ENCODE assay signal across 19 cellular contexts in genomic region chr5:168600409-168600808, GRCh38. TPM values are rescaled to one million over a fixed set of nuclear protein-coding genes. Genes with fewer than 3 reads are reported as not detected.
DNase-seq lines count a peak whose midpoint lies in the region; ATAC-seq, FAIRE-seq and TF ChIP-seq lines count a peak whose summit lies in the region.
"Had no signal": no experiment of that assay in that cellular context is flagged by ENCODE, and none has a peak within 500 bp of the region (broad histone marks: within the 10 kb centered on the region; RNA-seq: fewer than 3 reads in every experiment).

No MANE protein-coding gene starts in this region.

- WGBS in HepG2 (ENCODE audit: low lambda C conversion rate), result 30% methylated on average over 3 of the region's 3 CpGs
- WGBS in small intestine, 3 donors, result 13 to 57% (median 43%) methylated on average over 3 of the region's 3 CpGs

- no peaks in the 10 kb centered on the region for H3K27me3 ChIP-seq in HepG2 (ENCODE audit: control insufficient read depth in 1 of 2, insufficient read depth in 2 of 2, low read length in 2 of 2)
- no peaks in the 10 kb centered on the region for H3K27me3 ChIP-seq in small intestine (ENCODE audit: control insufficient read depth in 2 of 2, insufficient read depth in 2 of 2, low read length in 2 of 2)
- H3K27me3 ChIP-seq: BLaER1 had no signal

- ATAC-seq in SK-N-SH treated with all-trans-retinoic acid at 6 μM for 48 hours, result peak; percentile 88
- ATAC-seq in HepG2, result peak; percentile 95
- ATAC-seq in stimulated activated memory B cell treated with anti-CD40 and anti-IgM and Interleukin-4, amounts not matched to agents 10 μg/mL and 1 μg/mL and 100 μg/mL, for 72 hours, result no peak
- ATAC-seq: GM12878, Right ventricle myocardium inferior had no signal

- H3K4me2 ChIP-seq in HepG2 (ENCODE audit: low read depth, low read length), result peak overlapping the region; percentile 33
- H3K4me2 ChIP-seq: BLaER1 had no signal

- DNase-seq in NCI-H2107 treated with DMSO at 0.1 percent for 48 hours (lab: John Stamatoyannopoulos, UW; ENCODE audit: unreplicated experiment) (peak; percentile 10), HepG2 (ENCODE audit: low spot score) (peak; percentile 84), small intestine (peak; percentile 90), globus pallidus (ENCODE audit: low spot score) (no peak), GM03348 (ENCODE audit: low spot score) (no peak), SIG-M5 treated with dmso at 0.1 percent for 504 hours (lab: John Stamatoyannopoulos, UW; ENCODE audit: unreplicated experiment) (no peak)
- DNase-seq: activated naive CD4-positive, alpha-beta T cell treated with anti-CD3 and anti-CD28 coated beads, Interleukin-2, amount 10 ng/mL, durations not matched to agents 7 days and 5 days; brain microvascular endothelial cell; effector CD4-positive, alpha-beta T cell; EL; Kasumi-1; mesenchymal stem cell; NCI-H748 treated with DMSO at 0.1 percent for 48 hours had no signal

- peaks cover 3% of the 10 kb centered on the region for H3K9me3 Mint-ChIP-seq in stimulated activated memory B cell treated with anti-CD40 and anti-IgM and Interleukin-4, amounts not matched to agents 10 μg/mL and 1 μg/mL and 100 μg/mL, for 72 hours
- H3K9me3 Mint-ChIP-seq: activated naive CD4-positive, alpha-beta T cell treated with anti-CD3 and anti-CD28 coated beads, Interleukin-2, amount 10 ng/mL, durations not matched to agents 7 days and 5 days; T-helper 2 cell treated with Interferon-gamma antibody and Interleukin-4, amounts not matched to agents 5 μg/mL and 100 μg/mL, for 36 hours had no signal

- in situ Hi-C loops in HepG2 (cut with HindIII; ENCODE audit: extremely low pct_ligation_motif_present, low pct_unique_long_range_greater_than_20kb), result no loop called here

- no peaks in the 10 kb centered on the region for H3K9me3 ChIP-seq in HepG2 (ENCODE audit: low read length)
- H3K9me3 ChIP-seq in small intestine (ENCODE audit: control insufficient read depth, low read depth), result no peaks in the 10 kb centered on the region
- H3K9me3 ChIP-seq: BLaER1 had no signal

- no peaks in the 10 kb centered on the region for H4K20me1 ChIP-seq in HepG2 (ENCODE audit: insufficient read depth, low read length)
- H4K20me1 ChIP-seq: BLaER1 had no signal

- CTCF ChIA-PET in HepG2 (lab: Yijun Ruan, JAX; ENCODE audit: low intra/inter-chr PET ratio, low total read pairs), result no interaction called here

- H3K4me3 Mint-ChIP-seq in stimulated activated memory B cell treated with anti-CD40 and anti-IgM and Interleukin-4, amounts not matched to agents 10 μg/mL and 1 μg/mL and 100 μg/mL, for 72 hours, result no peak overlapping the region
- H3K4me3 Mint-ChIP-seq: activated naive CD4-positive, alpha-beta T cell treated with anti-CD3 and anti-CD28 coated beads, Interleukin-2, amount 10 ng/mL, durations not matched to agents 7 days and 5 days; T-helper 2 cell treated with Interferon-gamma antibody and Interleukin-4, amounts not matched to agents 5 μg/mL and 100 μg/mL, for 36 hours had no signal

- no peak overlapping the region; a peak in 1 of 6 replicates for H3K4me3 ChIP-seq in HepG2 (replicated peaks in 1 of 3; ENCODE audit: insufficient read depth in 1 of 3, low read depth in 2 of 3, low read length in 3 of 3)
- no peak overlapping the region for H3K4me3 ChIP-seq in small intestine (ENCODE audit: low read depth in 1 of 2, low read length in 2 of 2)
- H3K4me3 ChIP-seq: BLaER1, GM12878 had no signal

- no peak for TF ChIP-seq POLR2A in HepG2 (IDR thresholded peaks at IDR 0.05; ENCODE audit: insufficient read depth in 1 of 2, low read depth in 2 of 2, low read length in 2 of 2)

- intact Hi-C loops in HepG2 (cut with micrococcal nuclease; ENCODE audit: unreplicated experiment), result no loop called here

- no peaks in the 10 kb centered on the region for H3K4me1 Mint-ChIP-seq in stimulated activated memory B cell treated with anti-CD40 and anti-IgM and Interleukin-4, amounts not matched to agents 10 μg/mL and 1 μg/mL and 100 μg/mL, for 72 hours
- H3K4me1 Mint-ChIP-seq: activated naive CD4-positive, alpha-beta T cell treated with anti-CD3 and anti-CD28 coated beads, Interleukin-2, amount 10 ng/mL, durations not matched to agents 7 days and 5 days had no signal

- POLR2A ChIA-PET in HepG2 (lab: Yijun Ruan, JAX), result no interaction called here

- H3K27ac ChIP-seq in HepG2 (ENCODE audit: extremely low read length, insufficient read depth, low read length), result peak overlapping the region; percentile 50
- H3K27ac ChIP-seq in small intestine (ENCODE audit: low read depth in 1 of 2, low read length in 1 of 2), result peak overlapping the region; percentile 29 to 62
- H3K27ac ChIP-seq: BLaER1, brain microvascular endothelial cell had no signal

- H3K36me3 ChIP-seq in HepG2 (replicated peaks in 1 of 2; ENCODE audit: control insufficient read depth in 1 of 2, insufficient read depth in 2 of 2, low read length in 2 of 2) (no peaks in the 10 kb centered on the region), small intestine (ENCODE audit: control insufficient read depth in 2 of 2, insufficient read depth in 2 of 2, low read length in 2 of 2) (no peaks in the 10 kb centered on the region)
- H3K36me3 ChIP-seq: BLaER1, brain microvascular endothelial cell had no signal

- H3K27me3 Mint-ChIP-seq in stimulated activated memory B cell treated with anti-CD40 and anti-IgM and Interleukin-4, amounts not matched to agents 10 μg/mL and 1 μg/mL and 100 μg/mL, for 72 hours, result peaks cover 66% of the 10 kb centered on the region

- H3K27ac Mint-ChIP-seq in stimulated activated memory B cell treated with anti-CD40 and anti-IgM and Interleukin-4, amounts not matched to agents 10 μg/mL and 1 μg/mL and 100 μg/mL, for 72 hours, result no peak overlapping the region
- H3K27ac Mint-ChIP-seq: activated naive CD4-positive, alpha-beta T cell treated with anti-CD3 and anti-CD28 coated beads, Interleukin-2, amount 10 ng/mL, durations not matched to agents 7 days and 5 days; T-helper 2 cell treated with Interferon-gamma antibody and Interleukin-4, amounts not matched to agents 5 μg/mL and 100 μg/mL, for 36 hours had no signal

- no peaks in the 10 kb centered on the region for H3K79me2 ChIP-seq in HepG2 (ENCODE audit: insufficient read depth, low read length)

- no peaks in the 10 kb centered on the region for H3K36me3 Mint-ChIP-seq in stimulated activated memory B cell treated with anti-CD40 and anti-IgM and Interleukin-4, amounts not matched to agents 10 μg/mL and 1 μg/mL and 100 μg/mL, for 72 hours
- H3K36me3 Mint-ChIP-seq: activated naive CD4-positive, alpha-beta T cell treated with anti-CD3 and anti-CD28 coated beads, Interleukin-2, amount 10 ng/mL, durations not matched to agents 7 days and 5 days had no signal

- no TSS peak for BruUV-seq in HepG2 (replicated peaks; lab: Mats Ljungman, UMichigan)

- H2AFZ ChIP-seq in HepG2 (ENCODE audit: low read length), result no peak overlapping the region

- H3K4me1 ChIP-seq in HepG2 (ENCODE audit: insufficient read depth, low read length), result peaks cover 72% of the 10 kb centered on the region
- H3K4me1 ChIP-seq in small intestine (ENCODE audit: control insufficient read depth in 2 of 2, insufficient read depth in 1 of 2, low read depth in 1 of 2, low read length in 1 of 2), result peaks cover 0 to 5% of the 10 kb centered on the region in 2 donors

- 0 out of 2 replicates have a peak overlapping the region, but pooled peaks have one; percentile 3 for H3K9ac ChIP-seq in HepG2 (ENCODE audit: insufficient read depth, low read depth, low read length)
- H3K9ac ChIP-seq: BLaER1 had no signal

- TF ChIP-seq EP300 in HepG2 (IDR thresholded peaks at IDR 0.05; ENCODE audit: low read depth in 2 of 2, low read length in 2 of 2), result peak; percentile 35 to 72; a peak in 3 of 4 replicates
- no peak for TF ChIP-seq EP300 in HepG2 (CRISPR knock-in tag; IDR thresholded peaks at IDR 0.05; ENCODE audit: borderline replicate concordance)

- TF ChIP-seq RAD21 in HepG2 (CRISPR knock-in tag; IDR thresholded peaks at IDR 0.05), result no peak

- FAIRE-seq in HepG2 (lab: Jason Lieb, UNC) (no peak), small intestine (lab: Jason Lieb, UNC) (no peak)
- FAIRE-seq: GM12878 had no signal

- no peak for TF ChIP-seq CTCF in HepG2 (CRISPR knock-in tag; IDR thresholded peaks at IDR 0.05)

TF ChIP-seq in SK-N-SH treated with all-trans-retinoic acid at 6 μM for 48 hours, 23 proteins besides CTCF, POLR2A, EP300 and RAD21 (continues in another document):
- TF ChIP-seq ISL1 (CRISPR knock-in tag; IDR thresholded peaks at IDR 0.05) (no peak), GLIS3 (CRISPR knock-in tag; IDR thresholded peaks at IDR 0.05) (no peak), CSDC2 (CRISPR knock-in tag; IDR thresholded peaks at IDR 0.05) (no peak), ARNTL (CRISPR knock-in tag; IDR thresholded peaks at IDR 0.05; ENCODE audit: borderline replicate concordance, low read depth) (no peak)

TF ChIP-seq in HepG2, 621 proteins besides CTCF, POLR2A, EP300 and RAD21 (continues in another document):
- TF ChIP-seq SOX5 (CRISPR knock-in tag; IDR thresholded peaks at IDR 0.05; ENCODE audit: borderline replicate concordance), result peak; percentile 63; the same call in 1 of the 2 replicates
- TF ChIP-seq GTF2F1 (IDR thresholded peaks at IDR 0.05; ENCODE audit: low read length), result no peak

RNA-seq across cellular contexts. Expression of gene PANK3, which starts 21.2 kb away (rescaled TPM):
- total RNA-seq in HepG2 (2016; rRNA removed; fragmentation: Illumina TruSeq; extraction: Trizol), result 69.5 and 126 TPM in 2 replicates
- 47.1 and 75.8 TPM in 2 replicates for total RNA-seq in HepG2 (2016; cell fraction: cytosol; rRNA removed; fragmentation: Illumina TruSeq; extraction: Trizol; ENCODE audit: low read depth)
- total RNA-seq in HepG2 (2016; cell fraction: insoluble cytoplasmic fraction; rRNA removed; fragmentation: Illumina TruSeq; extraction: Trizol), result 71.7 and 113 TPM in 2 replicates
- total RNA-seq in HepG2 (2016; cell fraction: membrane; rRNA removed; fragmentation: Illumina TruSeq; extraction: Trizol), result 148 and 184 TPM in 2 replicates
- total RNA-seq in HepG2 (2016; cell fraction: nucleus; rRNA removed; fragmentation: Illumina TruSeq; extraction: Trizol), result 45.1 and 60.0 TPM in 2 replicates
- polyA plus RNA-seq in HepG2 (2011; rRNA removed) (24.0 and 26.9 TPM in 2 replicates), small intestine (10 to 100 TPM; 16.3 to 32.0 (median 18.4) TPM)
- polyA plus RNA-seq in HepG2 (2011; cell fraction: cytosol; rRNA removed), result 7.7 and 15.0 TPM in 2 replicates
- 11.7 and 19.0 TPM in 2 replicates for polyA plus RNA-seq in HepG2 (2011; cell fraction: nucleus; rRNA removed)
- 50.7 and 60.7 TPM in 2 replicates for polyA plus RNA-seq in HepG2 (2012)
- polyA plus RNA-seq in HepG2 (2016; cell fraction: cytosol; fragmentation: Illumina TruSeq; extraction: Trizol; ENCODE audit: low read depth), result 97.9 and 118 TPM in 2 replicates
- polyA plus RNA-seq in HepG2 (2016; cell fraction: insoluble cytoplasmic fraction; fragmentation: Illumina TruSeq; extraction: Trizol; ENCODE audit: low read depth), result 46.7 and 55.6 TPM in 2 replicates
- 113 and 140 TPM in 2 replicates for polyA plus RNA-seq in HepG2 (2016; cell fraction: membrane; fragmentation: Illumina TruSeq; extraction: Trizol; ENCODE audit: low read depth)
- 41.3 and 43.8 TPM in 2 replicates for polyA plus RNA-seq in HepG2 (2016; cell fraction: nucleus; fragmentation: Illumina TruSeq; extraction: Trizol; ENCODE audit: insufficient read depth, low read depth)
- polyA minus RNA-seq in HepG2 (2011; rRNA and poly(A)+ RNA removed; ENCODE audit: low replicate concordance), result 10.6 and 17.9 TPM in 2 replicates
- polyA minus RNA-seq in HepG2 (2011; cell fraction: cytosol; rRNA and poly(A)+ RNA removed), result 32.5 and 39.8 TPM in 2 replicates
- polyA minus RNA-seq in HepG2 (2011; cell fraction: nucleus; rRNA and poly(A)+ RNA removed), result 60.9 and 70.2 TPM in 2 replicates

Comparison
In these comparisons a context has a peak if more than half of its experiments do, and no peak if none do; other contexts are left out.
1. DNase-seq: peak in NCI-H2107 treated with DMSO at 0.1 percent for 48 hours (single experiment), HepG2 (single experiment) and small intestine (single experiment); none in globus pallidus (single experiment), GM03348 (single experiment) and SIG-M5 treated with dmso at 0.1 percent for 504 hours (single experiment).